Comparison of ENCODE assay signal across 25 cellular contexts in the genomic region with DNA sequence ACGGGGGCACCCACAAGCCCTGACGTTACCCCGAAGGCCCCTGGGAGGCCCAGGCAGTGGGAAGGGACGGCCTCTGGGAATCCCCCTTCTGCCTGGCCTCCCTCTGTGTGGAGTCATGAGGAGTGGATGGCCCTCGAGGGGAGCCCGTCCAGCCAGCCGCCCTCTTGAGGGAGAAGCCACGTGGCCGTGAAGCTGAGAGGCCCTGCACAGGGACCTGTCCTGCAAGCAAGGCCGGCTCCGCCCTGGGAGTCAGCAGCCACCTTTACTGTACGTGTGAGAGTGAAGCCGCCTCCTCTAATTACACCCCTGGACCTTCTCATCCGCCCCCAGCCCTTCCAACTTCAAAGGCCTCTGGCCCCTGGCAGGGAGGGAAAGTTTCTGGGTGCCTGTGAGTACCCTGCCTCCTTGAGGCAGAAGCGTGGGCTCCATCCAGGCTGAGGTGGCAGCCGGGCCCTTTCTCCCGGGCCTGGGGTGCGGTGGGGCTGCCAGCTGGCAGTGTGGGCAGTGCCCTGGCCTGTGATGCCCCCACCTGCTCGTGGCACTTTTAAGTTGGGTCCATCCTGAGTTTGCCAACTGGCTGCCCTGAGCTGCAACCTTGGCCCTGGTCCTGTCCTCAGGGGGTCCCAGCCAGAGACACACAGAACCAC. TPM values are rescaled to one million over a fixed set of nuclear protein-coding genes. Genes with fewer than 3 reads are reported as not detected.
A peak's percentile ranks its signal among the peaks of the same experiment; 100 is the strongest.
DNase-seq lines count a peak whose midpoint lies in the region; ATAC-seq, FAIRE-seq and TF ChIP-seq lines count a peak whose summit lies in the region.
"Had no signal": no experiment of that assay in that cellular context is flagged by ENCODE, and none has a peak within 500 bp of the region (broad histone marks: within the 10 kb centered on the region; RNA-seq: fewer than 3 reads in every experiment).

No MANE protein-coding gene starts in this region.

- DNase-seq in HepG2 (ENCODE audit: low spot score) (no peak), right lobe of liver (no peak), mucosa of descending colon (peak; percentile 71 to 85 (median 81)), upper lobe of right lung (no peak), T-helper 17 cell (no peak), foreskin melanocyte (no peak)
- DNase-seq: activated B cell treated with CpG ODN at 0.5 μM for 24 hours; activated CD4-positive, alpha-beta memory T cell treated with anti-CD3 and anti-CD28 coated beads, Interleukin-2, amount 10 ng/mL, durations not matched to agents 7 days and 5 days; activated naive CD4-positive, alpha-beta T cell treated with Interleukin-2 at 50 U/mL for 16 hours; activated T-cell treated with anti-CD3 and anti-CD28 coated beads, Interleukin-2, amount 50 U/mL, for 24 hours; effector CD8-positive, alpha-beta T cell; GDM1; GM23248; NCI-H1092 treated with DMSO at 0.1 percent for 48 hours; NCI-H2029 treated with DMSO at 0.1 percent for 48 hours; NCI-H510A treated with DMSO at 0.1 percent for 48 hours; occipital lobe; stimulated activated CD4-positive, alpha-beta T cell treated with anti-CD3 and anti-CD28 coated beads, Interleukin-15, amount 100 ng/mL, for 24 hours; T-helper 9 cell had no signal

- CTCF ChIA-PET in HepG2 (lab: Yijun Ruan, JAX; ENCODE audit: low intra/inter-chr PET ratio, low total read pairs): no interaction called here

- H3K9me3 Mint-ChIP-seq in dendritic cell treated with granulocyte-macrophage colony-stimulating factor and Interleukin-4, amounts not matched to agents 40 ng/mL and 50 ng/mL, for 4 days: no peaks in the 10 kb centered on the region
- H3K9me3 Mint-ChIP-seq: activated B cell treated with CpG ODN at 0.5 μM for 24 hours; activated CD4-positive, alpha-beta memory T cell treated with anti-CD3 and anti-CD28 coated beads, Interleukin-2, amount 10 ng/mL, durations not matched to agents 7 days and 5 days; activated T-cell treated with anti-CD3 and anti-CD28 coated beads, Interleukin-2, amount 50 U/mL, for 24 hours had no signal

- no peak overlapping the region for H3K4me3 Mint-ChIP-seq in dendritic cell treated with granulocyte-macrophage colony-stimulating factor and Interleukin-4, amounts not matched to agents 40 ng/mL and 50 ng/mL, for 4 days
- H3K4me3 Mint-ChIP-seq in T-helper 17 cell: no peak overlapping the region
- H3K4me3 Mint-ChIP-seq: activated B cell treated with CpG ODN at 0.5 μM for 24 hours; activated CD4-positive, alpha-beta memory T cell treated with anti-CD3 and anti-CD28 coated beads, Interleukin-2, amount 10 ng/mL, durations not matched to agents 7 days and 5 days; activated T-cell treated with anti-CD3 and anti-CD28 coated beads, Interleukin-2, amount 50 U/mL, for 24 hours had no signal

- peaks cover 37% of the 10 kb centered on the region for H3K4me1 Mint-ChIP-seq in dendritic cell treated with granulocyte-macrophage colony-stimulating factor and Interleukin-4, amounts not matched to agents 40 ng/mL and 50 ng/mL, for 4 days (ENCODE audit: low read depth)
- H3K4me1 Mint-ChIP-seq in T-helper 17 cell: peaks cover 2% of the 10 kb centered on the region
- H3K4me1 Mint-ChIP-seq: activated CD4-positive, alpha-beta memory T cell treated with anti-CD3 and anti-CD28 coated beads, Interleukin-2, amount 10 ng/mL, durations not matched to agents 7 days and 5 days had no signal

- in situ Hi-C loops in HepG2 (cut with HindIII; ENCODE audit: extremely low pct_ligation_motif_present, low pct_unique_long_range_greater_than_20kb): loop anchor here (5.0 kb wide), 1 partner anchor 55 kb away; no protein-coding TSS in a partner anchor

- no peak overlapping the region; a peak in 1 of 6 replicates for H3K4me3 ChIP-seq in HepG2 (replicated peaks in 1 of 3; ENCODE audit: insufficient read depth in 1 of 3, low read depth in 2 of 3, low read length in 3 of 3)
- no peak overlapping the region for H3K4me3 ChIP-seq in right lobe of liver
- H3K4me3 ChIP-seq in mucosa of descending colon: no peak overlapping the region
- H3K4me3 ChIP-seq in upper lobe of right lung: no peak overlapping the region
- H3K4me3 ChIP-seq: A549, GM12878, GM23248, SK-N-MC had no signal

- H3K4me1 ChIP-seq in HepG2 (ENCODE audit: insufficient read depth, low read length) (peaks cover 16% of the 10 kb centered on the region; the same call in 1 of the 2 replicates), right lobe of liver (no peaks in the 10 kb centered on the region), mucosa of descending colon (ENCODE audit: low read depth) (peaks cover 61% of the 10 kb centered on the region), upper lobe of right lung (peaks cover 18% of the 10 kb centered on the region)

- no peak for TF ChIP-seq CTCF in HepG2 (CRISPR knock-in tag; IDR thresholded peaks at IDR 0.05)
- TF ChIP-seq CTCF in right lobe of liver (IDR thresholded peaks at IDR 0.05): no peak
- TF ChIP-seq CTCF in mucosa of descending colon (IDR thresholded peaks at IDR 0.05): no peak
- no peak for TF ChIP-seq CTCF in upper lobe of right lung (IDR thresholded peaks at IDR 0.05)

- peaks cover 62% of the 10 kb centered on the region for H3K27me3 Mint-ChIP-seq in dendritic cell treated with granulocyte-macrophage colony-stimulating factor and Interleukin-4, amounts not matched to agents 40 ng/mL and 50 ng/mL, for 4 days
- H3K27me3 Mint-ChIP-seq in T-helper 17 cell: peaks cover 24% of the 10 kb centered on the region

- H3K36me3 ChIP-seq in HepG2 (replicated peaks in 1 of 2; ENCODE audit: control insufficient read depth in 1 of 2, insufficient read depth in 2 of 2, low read length in 2 of 2) (no peaks in the 10 kb centered on the region), right lobe of liver (no peaks in the 10 kb centered on the region), mucosa of descending colon (ENCODE audit: low read depth) (no peaks in the 10 kb centered on the region), upper lobe of right lung (no peaks in the 10 kb centered on the region)

- no peak overlapping the region for H2AFZ ChIP-seq in HepG2 (ENCODE audit: low read length)
- H2AFZ ChIP-seq: GM23248 had no signal

- H3K9ac ChIP-seq in HepG2 (ENCODE audit: insufficient read depth, low read depth, low read length): no peak overlapping the region
- H3K9ac ChIP-seq: GM23248 had no signal

- BruUV-seq in HepG2 (replicated peaks; lab: Mats Ljungman, UMichigan): no TSS peak

- H3K27ac Mint-ChIP-seq in dendritic cell treated with granulocyte-macrophage colony-stimulating factor and Interleukin-4, amounts not matched to agents 40 ng/mL and 50 ng/mL, for 4 days: peak overlapping the region; percentile 50
- no peak overlapping the region for H3K27ac Mint-ChIP-seq in T-helper 17 cell
- H3K27ac Mint-ChIP-seq: activated B cell treated with CpG ODN at 0.5 μM for 24 hours; activated CD4-positive, alpha-beta memory T cell treated with anti-CD3 and anti-CD28 coated beads, Interleukin-2, amount 10 ng/mL, durations not matched to agents 7 days and 5 days; activated T-cell treated with anti-CD3 and anti-CD28 coated beads, Interleukin-2, amount 50 U/mL, for 24 hours had no signal

- POLR2A ChIA-PET in HepG2 (lab: Yijun Ruan, JAX): no interaction called here

- no peak for TF ChIP-seq RAD21 in HepG2 (CRISPR knock-in tag; IDR thresholded peaks at IDR 0.05)

- H3K79me2 ChIP-seq in HepG2 (ENCODE audit: insufficient read depth, low read length): no peaks in the 10 kb centered on the region

- no peak for FAIRE-seq in HepG2 (lab: Jason Lieb, UNC)
- FAIRE-seq: A549, GM12878 had no signal

- 0% methylated on average over 4 of the region's 19 CpGs for WGBS in HepG2 (ENCODE audit: low lambda C conversion rate)
- WGBS in right lobe of liver (ENCODE audit: insufficient coverage, low coverage, low lambda C conversion rate, missing lambda C conversion rate): 68% methylated on average over 5 of the region's 19 CpGs

- intact Hi-C loops in HepG2 (cut with micrococcal nuclease; ENCODE audit: unreplicated experiment): no loop called here
- intact Hi-C loops in right lobe of liver (cut with DNase I): no loop called here
- intact Hi-C loops in dendritic cell treated with granulocyte-macrophage colony-stimulating factor and Interleukin-4, amounts not matched to agents 40 ng/mL and 50 ng/mL, for 4 days (cut with micrococcal nuclease): no loop called here
- intact Hi-C loops in mucosa of descending colon (cut with DNase I, micrococcal nuclease): no loop called here
- intact Hi-C loops in upper lobe of right lung (cut with DNase I): no loop called here

- peaks cover 6% of the 10 kb centered on the region; the same call in 1 of the 2 replicates for H4K20me1 ChIP-seq in HepG2 (ENCODE audit: insufficient read depth, low read length)

- no peak for TF ChIP-seq EP300 in HepG2 (IDR thresholded peaks at IDR 0.05; ENCODE audit: low read depth in 2 of 2, low read length in 2 of 2)
- no peak for TF ChIP-seq EP300 in HepG2 (CRISPR knock-in tag; IDR thresholded peaks at IDR 0.05; ENCODE audit: borderline replicate concordance)

- H3K27me3 ChIP-seq in HepG2 (ENCODE audit: control insufficient read depth in 1 of 2, insufficient read depth in 2 of 2, low read length in 2 of 2): peaks cover 39 to 85% of the 10 kb centered on the region in 2 experiments
- no peaks in the 10 kb centered on the region for H3K27me3 ChIP-seq in right lobe of liver
- no peaks in the 10 kb centered on the region for H3K27me3 ChIP-seq in upper lobe of right lung

- H3K36me3 Mint-ChIP-seq in dendritic cell treated with granulocyte-macrophage colony-stimulating factor and Interleukin-4, amounts not matched to agents 40 ng/mL and 50 ng/mL, for 4 days (ENCODE audit: low read depth): no peaks in the 10 kb centered on the region
- peaks cover 2% of the 10 kb centered on the region for H3K36me3 Mint-ChIP-seq in T-helper 17 cell (ENCODE audit: low read depth)

- H3K27ac ChIP-seq in HepG2 (ENCODE audit: extremely low read length, insufficient read depth, low read length) (no peak overlapping the region), right lobe of liver (no peak overlapping the region), upper lobe of right lung (no peak overlapping the region)
- H3K27ac ChIP-seq: GM23248, SK-N-MC had no signal

- TF ChIP-seq POLR2A in HepG2 (IDR thresholded peaks at IDR 0.05; ENCODE audit: insufficient read depth in 1 of 2, low read depth in 2 of 2, low read length in 2 of 2) (no peak), right lobe of liver (IDR thresholded peaks at IDR 0.05) (no peak)

- no peak overlapping the region for H3K4me2 ChIP-seq in HepG2 (ENCODE audit: low read depth, low read length)
- H3K4me2 ChIP-seq: A549 had no signal

- peak; percentile 24 for ATAC-seq in HepG2
- ATAC-seq in right lobe of liver: no peak
- peak; percentile 35 for ATAC-seq in mucosa of descending colon
- peak; percentile 23 for ATAC-seq in upper lobe of right lung
- ATAC-seq in T-helper 17 cell: no peak
- ATAC-seq in HG03039 (IDR thresholded peaks at IDR 0.05; ENCODE audit: unreplicated experiment): no peak
- ATAC-seq: GM12878, left lobe of liver had no signal

- no peaks in the 10 kb centered on the region for H3K9me3 ChIP-seq in HepG2 (ENCODE audit: low read length)
- no peaks in the 10 kb centered on the region for H3K9me3 ChIP-seq in right lobe of liver
- no peaks in the 10 kb centered on the region for H3K9me3 ChIP-seq in mucosa of descending colon
- no peaks in the 10 kb centered on the region for H3K9me3 ChIP-seq in upper lobe of right lung
- H3K9me3 ChIP-seq in T-helper 17 cell (ENCODE audit: control insufficient read depth, low read length, poor library complexity, severe bottlenecking): no peaks in the 10 kb centered on the region
- H3K9me3 ChIP-seq: A549 had no signal

RNA-seq across cellular contexts. Expression of a gene that starts 55.9 kb away (rescaled TPM):
- total RNA-seq in HepG2 (2016; rRNA removed; fragmentation: Illumina TruSeq; extraction: Trizol) (0.20 TPM in 1 of 2 replicates, not detected in the other), right lobe of liver (10 to 100 TPM; 26.7 to 54.2 (median 45.8) TPM), mucosa of descending colon (10 to 100 TPM; 15.9 to 43.4 (median 18.9) TPM), upper lobe of right lung (302 TPM), T-helper 17 cell (1 to 10 TPM in 1 of 2 donors, not detected in 1; 5.7 TPM)
- total RNA-seq in HepG2 (2016; cell fraction: cytosol; rRNA removed; fragmentation: Illumina TruSeq; extraction: Trizol; ENCODE audit: low read depth): 0.61 and 0.88 TPM in 2 replicates
- total RNA-seq in HepG2 (2016; cell fraction: insoluble cytoplasmic fraction; rRNA removed; fragmentation: Illumina TruSeq; extraction: Trizol): 0.19 and 0.32 TPM in 2 replicates
- 0.59 and 0.93 TPM in 2 replicates for total RNA-seq in HepG2 (2016; cell fraction: membrane; rRNA removed; fragmentation: Illumina TruSeq; extraction: Trizol)
- 0.40 TPM in 1 of 2 replicates, not detected in the other for total RNA-seq in HepG2 (2016; cell fraction: nucleus; rRNA removed; fragmentation: Illumina TruSeq; extraction: Trizol)
- polyA plus RNA-seq in HepG2 (2011; rRNA removed): 5.1 and 10.3 TPM in 2 replicates
- polyA plus RNA-seq in HepG2 (2011; cell fraction: cytosol; rRNA removed): 7.6 and 12.5 TPM in 2 replicates
- polyA plus RNA-seq in HepG2 (2011; cell fraction: nucleus; rRNA removed): 20.6 and 22.6 TPM in 2 replicates
- polyA plus RNA-seq in HepG2 (2012): 1.6 and 2.3 TPM in 2 replicates
- polyA plus RNA-seq in HepG2 (2016; cell fraction: cytosol; fragmentation: Illumina TruSeq; extraction: Trizol; ENCODE audit: low read depth): 0.54 and 0.89 TPM in 2 replicates
- polyA plus RNA-seq in HepG2 (2016; cell fraction: insoluble cytoplasmic fraction; fragmentation: Illumina TruSeq; extraction: Trizol; ENCODE audit: low read depth): 0.20 and 0.56 TPM in 2 replicates
- 0.68 and 0.72 TPM in 2 replicates for polyA plus RNA-seq in HepG2 (2016; cell fraction: membrane; fragmentation: Illumina TruSeq; extraction: Trizol; ENCODE audit: low read depth)
- polyA plus RNA-seq in HepG2 (2016; cell fraction: nucleus; fragmentation: Illumina TruSeq; extraction: Trizol; ENCODE audit: insufficient read depth, low read depth): not detected in 2 replicates
- 3.6 and 4.7 TPM in 2 replicates for polyA minus RNA-seq in HepG2 (2011; rRNA and poly(A)+ RNA removed; ENCODE audit: low replicate concordance)
- 3.1 and 3.3 TPM in 2 replicates for polyA minus RNA-seq in HepG2 (2011; cell fraction: cytosol; rRNA and poly(A)+ RNA removed)
- 1.9 and 3.0 TPM in 2 replicates for polyA minus RNA-seq in HepG2 (2011; cell fraction: nucleus; rRNA and poly(A)+ RNA removed)
- total RNA-seq: activated B cell treated with CpG ODN at 0.5 μM for 24 hours had no signal

Comparison
In these comparisons a context has a peak if more than half of its experiments do, and no peak if none do; other contexts are left out.
1. ATAC-seq: peak in HepG2 (single experiment), mucosa of descending colon (single experiment) and upper lobe of right lung (single experiment); none in right lobe of liver (0 of 4), T-helper 17 cell (single experiment) and HG03039 (single experiment).
2. DNase-seq: peak in mucosa of descending colon (3 of 3); none in HepG2 (single experiment), right lobe of liver (0 of 3), upper lobe of right lung (single experiment), T-helper 17 cell (0 of 3) and foreskin melanocyte (single experiment).